11 cellular contexts compared by ENCODE assay signal in genomic region chr1:178060789-178061556, GRCh38. TPM values are rescaled to one million over a fixed set of nuclear protein-coding genes. Genes with fewer than 3 reads are reported as not detected.
DNase-seq lines count a peak whose midpoint lies in the region; TF ChIP-seq lines count a peak whose summit lies in the region.
"Had no signal": no experiment of that assay in that cellular context is flagged by ENCODE, and none has a peak within 500 bp of the region (broad histone marks: within the 10 kb centered on the region; RNA-seq: fewer than 3 reads in every experiment).

No MANE protein-coding gene starts in this region.

- peak; percentile 72 for DNase-seq in AG04449 (ENCODE audit: low read depth, low spot score)
- peak; percentile 10 for DNase-seq in NCI-H146 treated with DMSO at 0.1 percent for 48 hours (lab: John Stamatoyannopoulos, UW; ENCODE audit: unreplicated experiment)
- no peak for DNase-seq in endothelial cell (ENCODE audit: low spot score)
- peak; percentile 72 for DNase-seq in myocyte (ENCODE audit: low read depth)
- DNase-seq in NCI-H1092 (lab: John Stamatoyannopoulos, UW) = no peak
- no peak for DNase-seq in AG08396 (ENCODE audit: low spot score)
- DNase-seq in NCI-H748 treated with DMSO at 0.1 percent for 48 hours (lab: John Stamatoyannopoulos, UW) = no peak
- no peak for DNase-seq in stimulated activated CD4-positive, alpha-beta T cell treated with anti-CD3 and anti-CD28 coated beads, Interleukin-2, amount 100 ng/mL, for 48 hours
- DNase-seq: activated gamma-delta T cell, DMS79, NCI-H524 treated with DMSO at 0.1 percent for 48 hours had no signal

- no peaks in the 10 kb centered on the region for H3K9me3 Mint-ChIP-seq in endothelial cell (ENCODE audit: unreplicated experiment)

- H3K27me3 Mint-ChIP-seq in endothelial cell (ENCODE audit: unreplicated experiment) = peaks cover 2% of the 10 kb centered on the region

- peak overlapping the region; percentile 90 for H3K27ac Mint-ChIP-seq in endothelial cell (ENCODE audit: unreplicated experiment)

- POLR2A ChIA-PET in AG04449 (lab: Yijun Ruan, JAX) = interaction anchor here (1.3 to 2.0 kb wide), 2 partner anchors 12 to 33 kb away, joined by 3 to 7 read pairs; partner anchors contain the start of gene RASAL2

- H3K4me1 Mint-ChIP-seq in endothelial cell (ENCODE audit: unreplicated experiment) = peaks cover 54% of the 10 kb centered on the region

- TF ChIP-seq CTCF in AG04449 (IDR thresholded peaks at IDR 0.05; ENCODE audit: insufficient read depth, low read length, missing control alignments) (no peak), endothelial cell (IDR thresholded peaks at IDR 0.05; ENCODE audit: unreplicated experiment) (no peak)

- no peak overlapping the region for H3K4me3 ChIP-seq in AG04449 (ENCODE audit: low read depth, low read length)

- CTCF ChIA-PET in AG04449 (lab: Yijun Ruan, JAX) = interaction anchor here (1.3 to 4.4 kb wide), 7 partner anchors 9 to 222 kb away, joined by 3 to 23 read pairs (median 5); partner anchors contain the start of gene RASAL2

- peak overlapping the region; percentile 44 for H3K4me3 Mint-ChIP-seq in endothelial cell (ENCODE audit: unreplicated experiment)

- H3K36me3 Mint-ChIP-seq in endothelial cell (ENCODE audit: low read depth, unreplicated experiment) = no peaks in the 10 kb centered on the region

RNA-seq across cellular contexts. Expression of gene RASAL2, which starts 32.9 kb away (rescaled TPM):
- total RNA-seq in endothelial cell (ENCODE audit: unreplicated experiment) = 82.1 TPM
- 21.3 and 24.3 TPM in 2 replicates for total RNA-seq in myocyte
- polyA plus RNA-seq in myocyte (2012) = 13.1 TPM

Comparison
In these comparisons a context has a peak if more than half of its experiments do, and no peak if none do; other contexts are left out.
1. DNase-seq: peak in AG04449 (single experiment), NCI-H146 treated with DMSO at 0.1 percent for 48 hours (single experiment) and myocyte (single experiment); none in endothelial cell (single experiment), NCI-H1092 (single experiment), AG08396 (single experiment), NCI-H748 treated with DMSO at 0.1 percent for 48 hours (single experiment) and stimulated activated CD4-positive, alpha-beta T cell treated with anti-CD3 and anti-CD28 coated beads, Interleukin-2, amount 100 ng/mL, for 48 hours (0 of 2).